Comparison of ENCODE assay signal across 7 cellular contexts in genomic region chr7:123557016-123557630, GRCh38. TPM values are rescaled to one million over a fixed set of nuclear protein-coding genes. Genes with fewer than 3 reads are reported as not detected.
A peak's percentile ranks its signal among the peaks of the same experiment; 100 is the strongest.
DNase-seq lines count a peak whose midpoint lies in the region; ATAC-seq lines count a peak whose summit lies in the region.

No MANE protein-coding gene starts in this region.

- intact Hi-C loops in naive thymus-derived CD4-positive, alpha-beta T cell (cut with micrococcal nuclease) = loop anchor here (1.0 kb wide), 4 partner anchors 22 to 1372 kb away; partner anchors contain the start of genes POT1 (in 2 of the 2), WASL (in 2 of the 2) and IQUB (in 1 of the 2)

- CTCF ChIA-PET in naive thymus-derived CD4-positive, alpha-beta T cell (lab: Charles Lee) = interaction anchor here (1.2 kb wide), 1 partner anchor 63 kb away, joined by 3 read pairs; no protein-coding TSS in a partner anchor

- no peak for DNase-seq in Jurkat, Clone E6-1 (ENCODE audit: low read depth, low spot score)
- no peak for DNase-seq in naive thymus-derived CD4-positive, alpha-beta T cell
- DNase-seq in UCSD-AML1 (lab: John Stamatoyannopoulos, UW; ENCODE audit: unreplicated experiment) (no peak), amniotic stem cell (lab: John Stamatoyannopoulos, UW) (no peak), NCI-H2081 treated with DMSO at 0.1 percent for 48 hours (lab: John Stamatoyannopoulos, UW) (no peak)

- no peak overlapping the region for H3K4me3 Mint-ChIP-seq in naive thymus-derived CD4-positive, alpha-beta T cell

- H3K4me1 Mint-ChIP-seq in naive thymus-derived CD4-positive, alpha-beta T cell = peaks cover 3 to 18% (median 14%) of the 10 kb centered on the region in 7 donors

- POLR2A ChIA-PET in naive thymus-derived CD4-positive, alpha-beta T cell (lab: Charles Lee) = interaction anchor here (0.8 to 2.6 kb wide), 6 partner anchors 10 to 192 kb away, joined by 3 to 21 read pairs (median 6); partner anchors contain the start of genes IQUB and WASL

- peak overlapping the region; percentile 75 for H3K27ac ChIP-seq in duodenal mucosa (ENCODE audit: low read depth, low read length)
- H3K27ac ChIP-seq in naive thymus-derived CD4-positive, alpha-beta T cell (ENCODE audit: low read depth, low read length) = peak overlapping the region; percentile 90

- H3K27me3 Mint-ChIP-seq in naive thymus-derived CD4-positive, alpha-beta T cell = peaks cover 0 to 6% (median 5%) of the 10 kb centered on the region in 5 donors

- H3K36me3 Mint-ChIP-seq in naive thymus-derived CD4-positive, alpha-beta T cell = peaks cover 4 to 17% (median 13%) of the 10 kb centered on the region in 5 donors

- H3K27me3 ChIP-seq in duodenal mucosa (ENCODE audit: control insufficient read depth in 1 of 2, insufficient read depth in 2 of 2, low read length in 2 of 2) = no peaks in the 10 kb centered on the region
- no peaks in the 10 kb centered on the region for H3K27me3 ChIP-seq in naive thymus-derived CD4-positive, alpha-beta T cell (ENCODE audit: control insufficient read depth in 2 of 2, insufficient read depth in 2 of 2, low read length in 2 of 2)

- H3K4me1 ChIP-seq in duodenal mucosa (ENCODE audit: control insufficient read depth in 1 of 2, insufficient read depth in 2 of 2, low read length in 2 of 2) = peaks cover 13 to 19% of the 10 kb centered on the region in 2 donors
- H3K4me1 ChIP-seq in naive thymus-derived CD4-positive, alpha-beta T cell (ENCODE audit: control insufficient read depth in 2 of 2, insufficient read depth in 2 of 2, low read length in 2 of 2) = peaks cover 13 to 15% of the 10 kb centered on the region in 2 donors

- no peaks in the 10 kb centered on the region for H3K9me3 ChIP-seq in duodenal mucosa (ENCODE audit: control insufficient read depth in 1 of 2, low read length in 2 of 2)
- no peaks in the 10 kb centered on the region for H3K9me3 ChIP-seq in naive thymus-derived CD4-positive, alpha-beta T cell (ENCODE audit: control insufficient read depth in 2 of 3, low read length in 3 of 3)

- H3K4me3 ChIP-seq in Jurkat, Clone E6-1 (ENCODE audit: low read length) = peak overlapping the region; percentile 82
- peak overlapping the region; percentile 89 to 98 for H3K4me3 ChIP-seq in duodenal mucosa (ENCODE audit: low read depth in 1 of 2, low read length in 2 of 2)
- H3K4me3 ChIP-seq in naive thymus-derived CD4-positive, alpha-beta T cell (ENCODE audit: low read length) = peak overlapping the region; percentile 95

- ATAC-seq in GM21381 (IDR thresholded peaks at IDR 0.05; ENCODE audit: unreplicated experiment) = peak; percentile 1
- ATAC-seq in naive thymus-derived CD4-positive, alpha-beta T cell = no peak

- peaks cover 0 to 1% (median 0%) of the 10 kb centered on the region in 11 donors for H3K9me3 Mint-ChIP-seq in naive thymus-derived CD4-positive, alpha-beta T cell

- peak overlapping the region; percentile 93 to 96 for H3K9ac ChIP-seq in duodenal mucosa (ENCODE audit: low read depth in 1 of 2, low read length in 2 of 2)

- H3K27ac Mint-ChIP-seq in naive thymus-derived CD4-positive, alpha-beta T cell = no peak overlapping the region

- peaks cover 5 to 8% of the 10 kb centered on the region in 2 donors for H3K36me3 ChIP-seq in duodenal mucosa (ENCODE audit: control insufficient read depth in 1 of 2, insufficient read depth in 2 of 2, low read length in 2 of 2)
- peaks cover 0 to 5% (median 0%) of the 10 kb centered on the region in 3 experiments for H3K36me3 ChIP-seq in naive thymus-derived CD4-positive, alpha-beta T cell (ENCODE audit: control insufficient read depth in 2 of 3, insufficient read depth in 3 of 3, low read length in 3 of 3)

RNA-seq across cellular contexts. Expression of gene NDUFA5, which starts 0.5 kb away (rescaled TPM):
- 64.3 TPM for polyA plus RNA-seq in Jurkat, Clone E6-1 (2012; ENCODE audit: insufficient read depth, insufficient read length)
- total RNA-seq in naive thymus-derived CD4-positive, alpha-beta T cell = 10 to 100 TPM; 51.2 to 64.1 (median 62.5) TPM
- 10 to 100 TPM; 40.8 to 97.8 TPM for polyA plus RNA-seq in naive thymus-derived CD4-positive, alpha-beta T cell

RNA-seq across cellular contexts. Expression of gene IQUB, which starts 22.7 kb away (rescaled TPM):
- polyA plus RNA-seq in Jurkat, Clone E6-1 (2012; ENCODE audit: insufficient read depth, insufficient read length) = not detected
- under 1 TPM in 1 of 5 experiments, not detected in 4; 0.24 TPM for total RNA-seq in naive thymus-derived CD4-positive, alpha-beta T cell
- under 1 TPM in 1 of 2 donors, not detected in 1; 0.09 TPM for polyA plus RNA-seq in naive thymus-derived CD4-positive, alpha-beta T cell

RNA-seq across cellular contexts. Expression of gene ASB15, which starts 44.5 kb away (rescaled TPM):
- not detected for polyA plus RNA-seq in Jurkat, Clone E6-1 (2012; ENCODE audit: insufficient read depth, insufficient read length)
- not detected for total RNA-seq in naive thymus-derived CD4-positive, alpha-beta T cell
- polyA plus RNA-seq in naive thymus-derived CD4-positive, alpha-beta T cell = under 1 TPM; 0.07 to 0.15 TPM
